In genomic region chr5:71454913-71455312, GRCh38 we compare ENCODE assay signal across 8 cellular contexts. TPM values are rescaled to one million over a fixed set of nuclear protein-coding genes. Genes with fewer than 3 reads are reported as not detected.
DNase-seq lines count a peak whose midpoint lies in the region; ATAC-seq and TF ChIP-seq lines count a peak whose summit lies in the region.

No MANE protein-coding gene starts in this region.

- H3K4me1 ChIP-seq in left ventricle myocardium inferior (peaks cover 37% of the 10 kb centered on the region), mucosa of stomach (ENCODE audit: control insufficient read depth, insufficient read depth, low read length) (peaks cover 4% of the 10 kb centered on the region), aorta (ENCODE audit: control insufficient read depth in 1 of 2, insufficient read depth in 2 of 2, low read length in 2 of 2) (no peaks in the 10 kb centered on the region)

- peak overlapping the region; percentile 92 for H3K9ac ChIP-seq in mucosa of stomach (ENCODE audit: low read length)

- H3K36me3 ChIP-seq in left ventricle myocardium inferior (peaks cover 14% of the 10 kb centered on the region), brain microvascular endothelial cell (replicated peaks) (peaks cover 12% of the 10 kb centered on the region), mucosa of stomach (ENCODE audit: control insufficient read depth, insufficient read depth, low read length) (no peaks in the 10 kb centered on the region), aorta (ENCODE audit: control insufficient read depth in 1 of 2, insufficient read depth in 2 of 2, low read length in 1 of 2) (no peaks in the 10 kb centered on the region)

- intact Hi-C loops in left ventricle myocardium inferior (cut with micrococcal nuclease): no loop called here
- intact Hi-C loops in left ventricle myocardium superior (cut with micrococcal nuclease): no loop called here
- intact Hi-C loops in aorta (cut with DNase I): no loop called here

- H3K27ac ChIP-seq in left ventricle myocardium inferior (replicated peaks) (peak overlapping the region; percentile 95), brain microvascular endothelial cell (peak overlapping the region; percentile 89), aorta (ENCODE audit: low read depth in 1 of 2, low read length in 2 of 2) (peak overlapping the region in 1 of 2 donors; percentile 52)

- H3K4me3 ChIP-seq in left ventricle myocardium inferior (peak overlapping the region; percentile 94), brain microvascular endothelial cell (ENCODE audit: low read depth, low read length) (peak overlapping the region; percentile 95), mucosa of stomach (ENCODE audit: low read length) (peak overlapping the region; percentile 83), aorta (ENCODE audit: low read length in 2 of 2) (peak overlapping the region; percentile 55 to 95)

- ATAC-seq in left ventricle myocardium superior (no peak), aorta (ENCODE audit: low FRiP score) (no peak)

- DNase-seq in left ventricle myocardium inferior (no peak), left ventricle myocardium superior (no peak), brain microvascular endothelial cell (no peak), aorta (no peak), LoVo (ENCODE audit: low spot score) (no peak), NCI-H510A (lab: John Stamatoyannopoulos, UW) (no peak), NCI-H146 treated with DMSO at 0.1 percent for 48 hours (lab: John Stamatoyannopoulos, UW; ENCODE audit: unreplicated experiment) (no peak)

- WGBS in aorta, 2 donors: 64 to 65% methylated on average over 19 of the region's 19 CpGs

- H3K27me3 ChIP-seq in left ventricle myocardium inferior (ENCODE audit: low read depth) (peaks cover 18% of the 10 kb centered on the region), brain microvascular endothelial cell (replicated peaks) (peaks cover 3% of the 10 kb centered on the region), mucosa of stomach (ENCODE audit: control insufficient read depth, insufficient read depth, low read length) (peaks cover 12% of the 10 kb centered on the region), aorta (ENCODE audit: control insufficient read depth in 1 of 2, insufficient read depth in 2 of 2, low read length in 1 of 2) (no peaks in the 10 kb centered on the region)

- H3K9me3 ChIP-seq in left ventricle myocardium inferior (replicated peaks) (no peaks in the 10 kb centered on the region), mucosa of stomach (ENCODE audit: control insufficient read depth, low read length) (no peaks in the 10 kb centered on the region), aorta (ENCODE audit: control insufficient read depth, low read length) (no peaks in the 10 kb centered on the region)

- TF ChIP-seq CTCF in left ventricle myocardium inferior (IDR thresholded peaks at IDR 0.05; ENCODE audit: borderline replicate concordance) (no peak), brain microvascular endothelial cell (IDR thresholded peaks at IDR 0.05; ENCODE audit: low read depth, low read length, missing control alignments) (no peak)

- in situ Hi-C loops in brain microvascular endothelial cell (cut with HindIII; ENCODE audit: low pct_ligation_motif_present, low sequenced_read_pairs): no loop called here

RNA-seq across cellular contexts. Expression of gene BDP1, which starts 0.5 kb away (rescaled TPM):
- 15.1 TPM for total RNA-seq in left ventricle myocardium inferior
- 15.6 TPM for total RNA-seq in left ventricle myocardium superior
- 10 to 100 TPM; 30.4 to 32.2 TPM for total RNA-seq in aorta
- 10 to 100 TPM in 1 of 2 donors, 1 to 10 TPM in 1; 7.0 to 10.1 TPM for polyA plus RNA-seq in aorta
